ENCODE assay signal across 8 cellular contexts in genomic region chr14:80942158-80942738, GRCh38. TPM values are rescaled to one million over a fixed set of nuclear protein-coding genes. Genes with fewer than 3 reads are reported as not detected.
DNase-seq lines count a peak whose midpoint lies in the region; ATAC-seq, FAIRE-seq and TF ChIP-seq lines count a peak whose summit lies in the region.

No MANE protein-coding gene starts in this region.

- H3K9me3 ChIP-seq in CD8-positive, alpha-beta T cell (ENCODE audit: low read length), result no peaks in the 10 kb centered on the region
- H3K9me3 ChIP-seq in Karpas-422 (ENCODE audit: low read length), result no peaks in the 10 kb centered on the region
- H3K9me3 ChIP-seq in mammary epithelial cell (replicated peaks; ENCODE audit: insufficient read depth, low read length), result no peaks in the 10 kb centered on the region
- H3K9me3 ChIP-seq in mucosa of rectum (ENCODE audit: control insufficient read depth in 2 of 2, low read length in 2 of 2), result no peaks in the 10 kb centered on the region

- in situ Hi-C loops in mammary epithelial cell (cut with MboI; ENCODE audit: low sequenced_read_pairs in 2 of 2), result no loop called here

- no peak for TF ChIP-seq CTCF in CD8-positive, alpha-beta T cell (IDR thresholded peaks at IDR 0.05)
- TF ChIP-seq CTCF in mammary epithelial cell (conservative IDR thresholded peaks at IDR 0.05 in 1 of 2, IDR thresholded peaks at IDR 0.05 in 1 of 2; ENCODE audit: extremely low read depth in 1 of 2, insufficient read depth in 1 of 2, low read depth in 1 of 2, low read length in 2 of 2) (no peak), D721Med (IDR thresholded peaks at IDR 0.05; ENCODE audit: insufficient read depth, missing control alignments) (no peak)

- H3K27ac ChIP-seq in CD8-positive, alpha-beta T cell (ENCODE audit: low read depth, low read length), result no peak overlapping the region
- H3K27ac ChIP-seq in Karpas-422 (ENCODE audit: low read length) (peak overlapping the region; percentile 47), mammary epithelial cell (ENCODE audit: insufficient read depth, low read depth, low read length) (peak overlapping the region; percentile 75), mucosa of rectum (ENCODE audit: low read depth in 2 of 2, low read length in 2 of 2) (peak overlapping the region in 1 of 2 donors; percentile 27)

- POLR2A ChIA-PET in CD8-positive, alpha-beta T cell (lab: Charles Lee), result interaction anchor here (1.0 to 2.7 kb wide), 5 partner anchors 12 to 589 kb away, joined by 3 to 15 read pairs (median 5); partner anchors contain the start of gene GTF2A1

- peak overlapping the region; percentile 78 for H3K4me3 ChIP-seq in CD8-positive, alpha-beta T cell (ENCODE audit: low read depth, low read length)
- H3K4me3 ChIP-seq in Karpas-422 (ENCODE audit: low read length), result peak overlapping the region; percentile 83
- H3K4me3 ChIP-seq in mammary epithelial cell (replicated peaks in 1 of 3; ENCODE audit: insufficient read depth in 1 of 3, low read depth in 2 of 3, low read length in 3 of 3), result peak overlapping the region; percentile 37 to 51 (median 45)
- H3K4me3 ChIP-seq in mucosa of rectum (ENCODE audit: low read length in 2 of 2), result peak overlapping the region; percentile 87 to 91

- 23% methylated on average over 5 of the region's 5 CpGs for WGBS in mammary epithelial cell (ENCODE audit: low coverage, missing lambda C conversion rate)

- H3K36me3 Mint-ChIP-seq in CD8-positive, alpha-beta T cell, result peaks cover 4% of the 10 kb centered on the region

- H3K79me2 ChIP-seq in Karpas-422 (ENCODE audit: low read length) (peaks cover 31% of the 10 kb centered on the region), mammary epithelial cell (ENCODE audit: insufficient read depth, low read length) (peaks cover 25% of the 10 kb centered on the region)

- H3K27me3 ChIP-seq in CD8-positive, alpha-beta T cell (ENCODE audit: insufficient read depth, low read length), result no peaks in the 10 kb centered on the region
- H3K27me3 ChIP-seq in Karpas-422 (ENCODE audit: low read length), result no peaks in the 10 kb centered on the region
- H3K27me3 ChIP-seq in mammary epithelial cell (ENCODE audit: insufficient read depth, low read length), result no peaks in the 10 kb centered on the region
- no peaks in the 10 kb centered on the region for H3K27me3 ChIP-seq in mucosa of rectum (ENCODE audit: control insufficient read depth in 2 of 2, insufficient read depth in 2 of 2, low read length in 2 of 2)

- H3K4me1 Mint-ChIP-seq in CD8-positive, alpha-beta T cell (ENCODE audit: low read depth), result peaks cover 29% of the 10 kb centered on the region

- H4K20me1 ChIP-seq in Karpas-422 (ENCODE audit: insufficient read depth, low read depth, low read length) (no peaks in the 10 kb centered on the region), mammary epithelial cell (ENCODE audit: insufficient read depth, low read length) (no peaks in the 10 kb centered on the region)

- ATAC-seq in CD8-positive, alpha-beta T cell, result peak; percentile 45
- ATAC-seq in GM19463 (IDR thresholded peaks at IDR 0.05; ENCODE audit: unreplicated experiment), result peak; percentile 7

- H3K27me3 Mint-ChIP-seq in CD8-positive, alpha-beta T cell (ENCODE audit: low read depth), result peaks cover 2% of the 10 kb centered on the region

- H3K9ac ChIP-seq in Karpas-422 (ENCODE audit: low read length), result peak overlapping the region; percentile 73
- peak overlapping the region; percentile 81 for H3K9ac ChIP-seq in mammary epithelial cell (ENCODE audit: insufficient read depth, low read length)
- H3K9ac ChIP-seq in mucosa of rectum (ENCODE audit: low read depth in 1 of 2, low read length in 2 of 2), result peak overlapping the region; percentile 35

- H3K4me1 ChIP-seq in CD8-positive, alpha-beta T cell (ENCODE audit: insufficient read depth, low read length), result peaks cover 15% of the 10 kb centered on the region
- H3K4me1 ChIP-seq in Karpas-422 (ENCODE audit: low read length), result peaks cover 30% of the 10 kb centered on the region
- peaks cover 31% of the 10 kb centered on the region for H3K4me1 ChIP-seq in mammary epithelial cell (ENCODE audit: insufficient read depth, low read length)
- peaks cover 8 to 9% of the 10 kb centered on the region in 2 donors for H3K4me1 ChIP-seq in mucosa of rectum (ENCODE audit: control insufficient read depth in 2 of 2, insufficient read depth in 2 of 2, low read length in 2 of 2)

- H3K36me3 ChIP-seq in CD8-positive, alpha-beta T cell (ENCODE audit: insufficient read depth, low read length), result no peaks in the 10 kb centered on the region
- H3K36me3 ChIP-seq in Karpas-422 (ENCODE audit: insufficient read depth, low read length) (no peaks in the 10 kb centered on the region), mammary epithelial cell (ENCODE audit: insufficient read depth, low read length) (no peaks in the 10 kb centered on the region), mucosa of rectum (ENCODE audit: control insufficient read depth in 2 of 2, insufficient read depth in 2 of 2, low read length in 2 of 2) (no peaks in the 10 kb centered on the region)

- peak overlapping the region; percentile 80 for H2AFZ ChIP-seq in Karpas-422 (ENCODE audit: low read length)
- peak overlapping the region; percentile 87 for H2AFZ ChIP-seq in mammary epithelial cell (ENCODE audit: low read depth, low read length)

- peak overlapping the region; percentile 87 for H3K4me3 Mint-ChIP-seq in CD8-positive, alpha-beta T cell

- CTCF ChIA-PET in CD8-positive, alpha-beta T cell (lab: Charles Lee), result interaction anchor here (2.2 to 4.3 kb wide), 2 partner anchors 13 to 45 kb away, joined by 6 to 15 read pairs; partner anchors contain the start of gene TSHR
- CTCF ChIA-PET in mammary epithelial cell (lab: Charles Lee; ENCODE audit: low non-redundant PET), result no interaction called here

- H3K27ac Mint-ChIP-seq in CD8-positive, alpha-beta T cell, result peak overlapping the region; percentile 92

- intact Hi-C loops in CD8-positive, alpha-beta T cell (cut with DNase I, micrococcal nuclease), result loop anchor here (1.0 to 5.0 kb wide), 3 partner anchors 9 to 590 kb away; partner anchors contain the start of genes GTF2A1 (in 1 of the 2) and SEL1L (in 1 of the 2)
- intact Hi-C loops in mammary epithelial cell (cut with micrococcal nuclease), result loop anchor here (10.0 kb wide), 1 partner anchor 517 kb away; no protein-coding TSS in a partner anchor

- H3K4me2 ChIP-seq in Karpas-422 (ENCODE audit: low read depth, low read length, poor library complexity, severe bottlenecking) (peak overlapping the region; percentile 83), mammary epithelial cell (ENCODE audit: insufficient read depth, low read depth, low read length) (peak overlapping the region; percentile 89)

- no TSS peak for BruUV-seq in mammary epithelial cell (replicated peaks; lab: Mats Ljungman, UMichigan)

- dilution Hi-C loops in mammary epithelial cell (cut with HindIII; ENCODE audit: low sequenced_read_pairs), result no loop called here

- no peaks in the 10 kb centered on the region for H3K9me2 ChIP-seq in Karpas-422 (replicated peaks; ENCODE audit: insufficient read depth, low read length)

- DNase-seq in CD8-positive, alpha-beta T cell, result no peak
- peak; percentile 74 for DNase-seq in Karpas-422
- peak; percentile 44 for DNase-seq in mammary epithelial cell
- no peak for DNase-seq in globus pallidus (ENCODE audit: low spot score)
- no peak for DNase-seq in DMS114 treated with DMSO at 0.1 percent for 48 hours (lab: John Stamatoyannopoulos, UW; ENCODE audit: unreplicated experiment)
- no peak for DNase-seq in D721Med (ENCODE audit: insufficient read length, low spot score)

- no peaks in the 10 kb centered on the region for H3K9me3 Mint-ChIP-seq in CD8-positive, alpha-beta T cell

- FAIRE-seq in D721Med (lab: Jason Lieb, UNC), result no peak

RNA-seq across cellular contexts. Expression of gene CEP128, which starts 0.7 kb away (rescaled TPM):
- 1 to 10 TPM; 7.6 to 9.8 TPM for total RNA-seq in CD8-positive, alpha-beta T cell
- total RNA-seq in Karpas-422 (2014; rRNA removed; shearing (Covaris generic); ENCODE audit: low replicate concordance), result 28.3 and 29.3 TPM in 2 replicates
- 10 to 100 TPM in 1 of 2 donors, 1 to 10 TPM in 1; 3.3 to 23.0 TPM for total RNA-seq in mammary epithelial cell
- 3.3 TPM for polyA plus RNA-seq in mammary epithelial cell
- polyA minus RNA-seq in mammary epithelial cell, result 9.0 TPM

RNA-seq across cellular contexts. Expression of gene TSHR, which starts 13.2 kb away (rescaled TPM):
- total RNA-seq in CD8-positive, alpha-beta T cell, result not detected
- not detected in 2 replicates for total RNA-seq in Karpas-422 (2014; rRNA removed; shearing (Covaris generic); ENCODE audit: low replicate concordance)
- total RNA-seq in mammary epithelial cell, result not detected
- not detected for polyA plus RNA-seq in mammary epithelial cell
- not detected for polyA minus RNA-seq in mammary epithelial cell

Comparison
In these comparisons a context has a peak if more than half of its experiments do, and no peak if none do; other contexts are left out.
1. DNase-seq: peak in Karpas-422 (single experiment) and mammary epithelial cell (single experiment); none in CD8-positive, alpha-beta T cell (0 of 7), globus pallidus (single experiment), DMS114 treated with DMSO at 0.1 percent for 48 hours (single experiment) and D721Med (single experiment).
2. Peak in every context shown above with its lines, with median percentiles within 50 percentile points of each other: H3K4me3 ChIP-seq and H3K9ac ChIP-seq.